In the genomic region with DNA sequence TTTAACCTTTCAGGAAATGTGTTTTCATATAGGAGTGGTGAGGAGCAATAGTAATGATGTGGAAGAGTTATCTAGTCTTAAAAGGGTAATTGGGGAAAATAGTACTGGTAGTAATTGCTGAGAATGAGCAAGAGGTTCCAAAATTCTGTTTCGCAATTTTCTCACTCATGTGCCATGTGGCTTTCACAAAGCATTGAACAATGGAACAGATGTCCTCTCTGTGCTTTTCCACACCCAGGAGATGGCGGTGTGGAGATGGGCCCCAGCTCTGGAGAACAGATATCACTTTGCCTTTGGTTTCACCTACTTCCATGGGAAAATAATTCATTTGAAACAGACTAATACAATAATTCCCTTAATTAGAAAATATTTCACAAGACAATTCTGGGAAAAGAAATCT, we compare ENCODE assay signal across 1 cellular context.
A peak's percentile ranks its signal among the peaks of the same experiment; 100 is the strongest.
TF ChIP-seq lines count a peak whose summit lies in the region.

No MANE protein-coding gene starts in this region.

TF ChIP-seq in H1, 55 proteins besides CTCF, POLR2A, EP300 and RAD21 (continued from another document):
- TF ChIP-seq CEBPB (IDR thresholded peaks at IDR 0.05; ENCODE audit: low read depth, low read length): peak; percentile 71; the same call in 1 of the 2 replicates
